ENCODE assay signal across 8 cellular contexts in genomic region chr18:47150029-47150823, GRCh38. TPM values are rescaled to one million over a fixed set of nuclear protein-coding genes. Genes with fewer than 3 reads are reported as not detected.
DNase-seq lines count a peak whose midpoint lies in the region; ATAC-seq and TF ChIP-seq lines count a peak whose summit lies in the region.

A gene with protein sequence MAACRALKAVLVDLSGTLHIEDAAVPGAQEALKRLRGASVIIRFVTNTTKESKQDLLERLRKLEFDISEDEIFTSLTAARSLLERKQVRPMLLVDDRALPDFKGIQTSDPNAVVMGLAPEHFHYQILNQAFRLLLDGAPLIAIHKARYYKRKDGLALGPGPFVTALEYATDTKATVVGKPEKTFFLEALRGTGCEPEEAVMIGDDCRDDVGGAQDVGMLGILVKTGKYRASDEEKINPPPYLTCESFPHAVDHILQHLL (minus strand): TSS chr18:47150500. CDS start chr18:47136439, 14,061 bp downstream.

- peak; percentile 84 for ATAC-seq in HG03457 (IDR thresholded peaks at IDR 0.05; ENCODE audit: unreplicated experiment)

- intact Hi-C loops in activated CD4-positive, alpha-beta memory T cell treated with anti-CD3 and anti-CD28 coated beads for 36 hours (cut with micrococcal nuclease): loop anchor here (1.0 to 2.0 kb wide), 4 partner anchors 26 to 781 kb away; partner anchors contain the start of genes IER3IP1, KATNAL2, PIAS2 and SMAD2
- intact Hi-C loops in dorsolateral prefrontal cortex (cut with DNase I): no loop called here
- intact Hi-C loops in lower leg skin (cut with DNase I; ENCODE audit: low total_unique reads): no loop called here

- peaks cover 33% of the 10 kb centered on the region for H3K4me1 Mint-ChIP-seq in activated CD4-positive, alpha-beta memory T cell treated with anti-CD3 and anti-CD28 coated beads for 36 hours (ENCODE audit: low read depth)

- DNase-seq in C1 segment of cervical spinal cord (lab: John Stamatoyannopoulos, UW): peak; percentile 21 to 93 (median 82)
- DNase-seq in GM19240 (ENCODE audit: insufficient read length, low spot score): peak; percentile 35
- DNase-seq in NCI-H774 (lab: John Stamatoyannopoulos, UW): peak; percentile 71
- DNase-seq in activated CD4-positive, alpha-beta memory T cell treated with anti-CD3 and anti-CD28 coated beads for 36 hours: peak; percentile 88
- DNase-seq in dorsolateral prefrontal cortex: peak; percentile 74 to 95 (median 84)
- DNase-seq in lower leg skin (ENCODE audit: low spot score in 2 of 2): peak; percentile 65 to 95
- DNase-seq in stimulated activated CD4-positive, alpha-beta T cell treated with anti-CD3 and anti-CD28 coated beads, Interleukin-4, amount 100 ng/mL, for 48 hours (ENCODE audit: low read depth in 2 of 2): peak; percentile 69 to 82

- H3K4me3 Mint-ChIP-seq in activated CD4-positive, alpha-beta memory T cell treated with anti-CD3 and anti-CD28 coated beads for 36 hours: peak within 1 kb of the TSS; percentile 89

- peak within 1 kb of the TSS; percentile 55 to 97 (median 93) for H3K27ac ChIP-seq in dorsolateral prefrontal cortex

- WGBS in lower leg skin, 2 donors: 0% methylated on average over 64 to 65 of the region's 70 CpGs

- H3K4me3 ChIP-seq in dorsolateral prefrontal cortex: peak within 1 kb of the TSS; percentile 67 to 97 (median 85)
- peak within 1 kb of the TSS; percentile 66 for H3K4me3 ChIP-seq in lower leg skin (ENCODE audit: low read depth, poor library complexity, severe bottlenecking)

- CTCF ChIA-PET in activated CD4-positive, alpha-beta memory T cell treated with anti-CD3 and anti-CD28 coated beads for 36 hours (lab: Charles Lee): interaction anchor here (0.7 to 2.3 kb wide), 5 partner anchors 9 to 55 kb away, joined by 3 to 12 read pairs (median 3); no protein-coding TSS in a partner anchor

- no peak for TF ChIP-seq POLR2A in lower leg skin (IDR thresholded peaks at IDR 0.05)

- H3K27ac Mint-ChIP-seq in activated CD4-positive, alpha-beta memory T cell treated with anti-CD3 and anti-CD28 coated beads for 36 hours: peak within 1 kb of the TSS; percentile 91

- H3K27me3 ChIP-seq in dorsolateral prefrontal cortex: no peaks in the 10 kb centered on the region

- peak in 40 of 56 donors; percentile 13 to 62 (median 38) for TF ChIP-seq CTCF in dorsolateral prefrontal cortex (IDR thresholded peaks at IDR 0.05 in 54 of 56, conservative IDR thresholded peaks at IDR 0.05 in 2 of 56; ENCODE audit: low read depth in 1 of 56, partially characterized antibody in 56 of 56)
- TF ChIP-seq CTCF in lower leg skin (IDR thresholded peaks at IDR 0.05): no peak

- H3K36me3 Mint-ChIP-seq in activated CD4-positive, alpha-beta memory T cell treated with anti-CD3 and anti-CD28 coated beads for 36 hours: peaks cover 11% of the 10 kb centered on the region

- no peaks in the 10 kb centered on the region for H3K9me3 Mint-ChIP-seq in activated CD4-positive, alpha-beta memory T cell treated with anti-CD3 and anti-CD28 coated beads for 36 hours

- no peaks in the 10 kb centered on the region for H3K27me3 Mint-ChIP-seq in activated CD4-positive, alpha-beta memory T cell treated with anti-CD3 and anti-CD28 coated beads for 36 hours

- POLR2A ChIA-PET in activated CD4-positive, alpha-beta memory T cell treated with anti-CD3 and anti-CD28 coated beads for 36 hours (lab: Charles Lee): interaction anchor here (0.5 to 1.1 kb wide), 6 partner anchors 13 to 1301 kb away, joined by 3 to 8 read pairs (median 3); partner anchors contain the start of genes KATNAL2 and PIAS2

RNA-seq across cellular contexts. Expression of the gene that starts here (rescaled TPM):
- 10 to 100 TPM; 26.4 to 32.9 TPM for total RNA-seq in activated CD4-positive, alpha-beta memory T cell treated with anti-CD3 and anti-CD28 coated beads for 36 hours
- total RNA-seq in dorsolateral prefrontal cortex (100 to 1,000 TPM in 12 of 120 experiments, 10 to 100 TPM in 108; 61.2 to 120 (median 86.0) TPM), lower leg skin (10 to 100 TPM; 12.9 to 30.0 (median 15.9) TPM)

Comparison
In these comparisons a context has a peak if more than half of its experiments do, and no peak if none do; other contexts are left out.
1. Peak in every context shown above with its lines: DNase-seq, ATAC-seq, H3K4me3 ChIP-seq and H3K27ac ChIP-seq.
2. DNase-seq: peak in every context shown above with its lines; median percentile 88 in activated CD4-positive, alpha-beta memory T cell treated with anti-CD3 and anti-CD28 coated beads for 36 hours; 84 in dorsolateral prefrontal cortex; 82 in C1 segment of cervical spinal cord; 80 in lower leg skin; 76 in stimulated activated CD4-positive, alpha-beta T cell treated with anti-CD3 and anti-CD28 coated beads, Interleukin-4, amount 100 ng/mL, for 48 hours; 71 in NCI-H774; 35 in GM19240.
3. CTCF ChIP-seq: peak in dorsolateral prefrontal cortex (40 of 56); none in lower leg skin (0 of 3).